Comparison of ENCODE assay signal across 10 cellular contexts in the genomic region with DNA sequence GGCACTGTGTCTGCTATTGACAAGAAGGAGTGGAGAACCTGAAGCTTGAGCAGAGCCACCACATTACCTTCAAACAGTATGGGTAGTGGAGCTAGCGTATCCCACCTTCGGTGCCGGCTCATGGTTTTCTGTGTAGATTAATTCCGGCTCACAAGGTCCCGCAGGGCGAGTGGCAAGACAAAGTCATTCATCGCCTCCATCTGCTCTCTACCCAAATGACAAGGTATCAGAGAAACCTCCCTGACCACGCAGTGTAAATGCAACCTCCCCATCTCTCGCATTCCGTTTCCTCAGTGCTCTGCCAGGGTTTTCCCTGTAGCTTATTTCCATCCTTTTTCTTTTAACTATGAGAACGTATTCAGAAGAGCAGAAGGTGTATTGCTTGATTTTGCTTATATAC.
"Had no signal": no experiment of that assay in that cellular context is flagged by ENCODE, and none has a peak within 500 bp of the region (broad histone marks: within the 10 kb centered on the region; RNA-seq: fewer than 3 reads in every experiment).

No MANE protein-coding gene starts in this region.

- H3K27me3 Mint-ChIP-seq: effector memory CD8-positive, alpha-beta T cell; progenitor cell of endocrine pancreas; T-cell had no signal

- H3K27me3 ChIP-seq: spleen had no signal

- H3K9me3 Mint-ChIP-seq: effector memory CD8-positive, alpha-beta T cell; T-cell; WTC11 had no signal

- H3K27ac ChIP-seq: SK-N-MC, spleen had no signal

- ATAC-seq: effector memory CD8-positive, alpha-beta T cell; sciatic nerve; T-cell; WTC11 had no signal

- H3K36me3 Mint-ChIP-seq: T-cell, WTC11 had no signal

- DNase-seq: activated CD4-positive, alpha-beta T cell treated with anti-CD3 and anti-CD28 coated beads, Interleukin-2, amount 50 U/mL, for 1 hour; effector memory CD8-positive, alpha-beta T cell; spleen; stimulated activated CD4-positive, alpha-beta T cell treated with anti-CD3 and anti-CD28 coated beads, Interleukin-1b, Interleukin-23, amount 100 ng/mL, for 48 hours; stimulated activated naive CD4-positive, alpha-beta T cell; T-cell had no signal

- H3K9me3 ChIP-seq: spleen had no signal

- H3K36me3 ChIP-seq: spleen had no signal

- H3K4me3 Mint-ChIP-seq: WTC11 had no signal

- H3K4me3 ChIP-seq: SK-N-MC, spleen had no signal

- H3K27ac Mint-ChIP-seq: effector memory CD8-positive, alpha-beta T cell; progenitor cell of endocrine pancreas; T-cell; WTC11 had no signal
